Comparison of ENCODE assay signal across 8 cellular contexts in genomic region chr2:206392118-206392517, GRCh38. TPM values are rescaled to one million over a fixed set of nuclear protein-coding genes. Genes with fewer than 3 reads are reported as not detected.
A peak's percentile ranks its signal among the peaks of the same experiment; 100 is the strongest.
DNase-seq lines count a peak whose midpoint lies in the region; ATAC-seq and TF ChIP-seq lines count a peak whose summit lies in the region.

No MANE protein-coding gene starts in this region.

- ATAC-seq in GM18868 (IDR thresholded peaks at IDR 0.05; ENCODE audit: unreplicated experiment), result peak; percentile 98
- peak; percentile 94 for ATAC-seq in HG02943 (IDR thresholded peaks at IDR 0.05; ENCODE audit: low read depth, unreplicated experiment)

- H3K4me1 ChIP-seq in adrenal gland (replicated peaks in 1 of 2) (no peaks in the 10 kb centered on the region), ascending aorta (no peaks in the 10 kb centered on the region), stomach (no peaks in the 10 kb centered on the region)

- peak; percentile 21 for DNase-seq in DMS114 treated with DMSO at 0.1 percent for 48 hours (lab: John Stamatoyannopoulos, UW; ENCODE audit: unreplicated experiment)
- DNase-seq in NCI-H2171 (lab: John Stamatoyannopoulos, UW), result peak; percentile 12
- DNase-seq in adrenal gland, result peak; percentile 49 to 77 (median 52)
- no peak for DNase-seq in kidney epithelial cell (ENCODE audit: low read depth)
- no peak for DNase-seq in ascending aorta (ENCODE audit: low spot score in 2 of 2)
- no peak for DNase-seq in stomach

- no peak overlapping the region for H3K27ac ChIP-seq in adrenal gland
- no peak overlapping the region for H3K27ac ChIP-seq in ascending aorta
- no peak overlapping the region for H3K27ac ChIP-seq in stomach

- H3K36me3 ChIP-seq in adrenal gland (replicated peaks in 1 of 2), result no peaks in the 10 kb centered on the region
- H3K36me3 ChIP-seq in kidney epithelial cell (ENCODE audit: control insufficient read depth, insufficient read depth, low read length), result no peaks in the 10 kb centered on the region
- no peaks in the 10 kb centered on the region for H3K36me3 ChIP-seq in ascending aorta
- no peaks in the 10 kb centered on the region for H3K36me3 ChIP-seq in stomach

- 4 to 12% (median 7%) methylated on average over 2 of the region's 2 CpGs for WGBS in adrenal gland, 4 donors
- 8 to 13% (median 11%) methylated on average over 2 of the region's 2 CpGs for WGBS in stomach, 5 donors

- TF ChIP-seq CTCF in adrenal gland (IDR thresholded peaks at IDR 0.05) (peak; percentile 28 to 66 (median 61)), kidney epithelial cell (IDR thresholded peaks at IDR 0.05; ENCODE audit: insufficient read depth, low read length, poor library complexity, severe bottlenecking) (peak; percentile 51), ascending aorta (IDR thresholded peaks at IDR 0.05) (peak in 1 of 3 experiments; percentile 21), stomach (IDR thresholded peaks at IDR 0.05) (peak in 1 of 7 experiments; percentile 10)

- no peak for TF ChIP-seq EP300 in stomach (IDR thresholded peaks at IDR 0.05)

- H3K27me3 ChIP-seq in adrenal gland (no peaks in the 10 kb centered on the region), kidney epithelial cell (ENCODE audit: control insufficient read depth, insufficient read depth, low read length) (no peaks in the 10 kb centered on the region), ascending aorta (no peaks in the 10 kb centered on the region), stomach (no peaks in the 10 kb centered on the region)

- H3K4me3 ChIP-seq in adrenal gland (no peak overlapping the region), kidney epithelial cell (ENCODE audit: low read depth, low read length) (no peak overlapping the region), ascending aorta (no peak overlapping the region), stomach (no peak overlapping the region)

- intact Hi-C loops in adrenal gland (cut with DNase I) (loop anchor here in 1 of 2 donors (5.0 kb wide), 1 partner anchor 165 kb away; no protein-coding TSS in a partner anchor), ascending aorta (cut with DNase I) (no loop called here), stomach (cut with DNase I; ENCODE audit: low total_unique reads) (no loop called here)

- TF ChIP-seq POLR2A in adrenal gland (IDR thresholded peaks at IDR 0.05) (no peak), stomach (IDR thresholded peaks at IDR 0.05) (no peak)

- H3K9me3 ChIP-seq in adrenal gland (replicated peaks in 1 of 3) (no peaks in the 10 kb centered on the region), ascending aorta (no peaks in the 10 kb centered on the region), stomach (peaks cover 0 to 12% (median 8%) of the 10 kb centered on the region in 4 donors)

RNA-seq across cellular contexts. Expression of gene ADAM23, which starts 51.2 kb away (rescaled TPM):
- total RNA-seq in adrenal gland (10 to 100 TPM in 3 of 8 donors, 1 to 10 TPM in 5; 4.5 to 33.9 (median 5.5) TPM), kidney epithelial cell (0.21 and 0.62 TPM in 2 replicates), ascending aorta (2.3 TPM), stomach (1 to 10 TPM in 3 of 5 donors, under 1 TPM in 1, not detected in 1; 0.87 to 3.9 (median 2.5) TPM)
- polyA plus RNA-seq in adrenal gland (1 to 10 TPM; 6.4 to 8.0 (median 7.1) TPM), stomach (1 to 10 TPM in 2 of 3 donors, under 1 TPM in 1; 0.85 to 1.4 (median 1.4) TPM)

Comparison
In these comparisons a context has a peak if more than half of its experiments do, and no peak if none do; other contexts are left out.
1. DNase-seq: peak in DMS114 treated with DMSO at 0.1 percent for 48 hours (single experiment), NCI-H2171 (single experiment) and adrenal gland (7 of 7); none in kidney epithelial cell (single experiment), ascending aorta (0 of 2) and stomach (single experiment).